In the genomic region with DNA sequence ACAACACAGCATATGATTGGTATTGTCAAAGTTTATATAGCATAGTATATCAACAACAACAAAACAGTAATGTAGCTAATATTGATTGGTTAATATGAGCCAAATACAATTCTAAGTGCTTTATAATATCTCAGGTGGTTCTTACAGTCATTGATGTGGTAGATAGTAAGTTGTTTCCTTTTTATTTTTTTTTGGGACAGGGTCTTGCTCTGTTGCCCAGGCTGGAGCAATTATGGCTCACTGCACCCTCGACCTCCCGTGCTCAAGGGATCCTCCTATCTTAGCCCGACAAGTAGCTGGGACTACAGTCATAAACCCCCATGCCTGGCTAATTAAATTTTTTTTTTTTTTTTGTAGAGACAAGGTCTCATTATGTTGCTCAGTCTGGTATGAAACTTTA, we compare ENCODE assay signal across 1 cellular context.
A peak's percentile ranks its signal among the peaks of the same experiment; 100 is the strongest.
TF ChIP-seq lines count a peak whose summit lies in the region.

No MANE protein-coding gene starts in this region.

TF ChIP-seq in K562, 482 proteins besides CTCF, POLR2A, EP300 and RAD21:
- TF ChIP-seq CBFA2T3 (IDR thresholded peaks at IDR 0.05) (no peak), ZNF785 (CRISPR knock-in tag; IDR thresholded peaks at IDR 0.05) (no peak), HCFC1 (IDR thresholded peaks at IDR 0.05; ENCODE audit: low read depth, low read length) (no peak), KDM2B (CRISPR knock-in tag; IDR thresholded peaks at IDR 0.05) (no peak), ZNF121 (CRISPR knock-in tag; conservative IDR thresholded peaks at IDR 0.05) (peak; percentile 56; the same call in 1 of the 2 replicates), SMAD4 (CRISPR knock-in tag; conservative IDR thresholded peaks at IDR 0.05) (no peak)
- TF ChIP-seq, protein P1, sequence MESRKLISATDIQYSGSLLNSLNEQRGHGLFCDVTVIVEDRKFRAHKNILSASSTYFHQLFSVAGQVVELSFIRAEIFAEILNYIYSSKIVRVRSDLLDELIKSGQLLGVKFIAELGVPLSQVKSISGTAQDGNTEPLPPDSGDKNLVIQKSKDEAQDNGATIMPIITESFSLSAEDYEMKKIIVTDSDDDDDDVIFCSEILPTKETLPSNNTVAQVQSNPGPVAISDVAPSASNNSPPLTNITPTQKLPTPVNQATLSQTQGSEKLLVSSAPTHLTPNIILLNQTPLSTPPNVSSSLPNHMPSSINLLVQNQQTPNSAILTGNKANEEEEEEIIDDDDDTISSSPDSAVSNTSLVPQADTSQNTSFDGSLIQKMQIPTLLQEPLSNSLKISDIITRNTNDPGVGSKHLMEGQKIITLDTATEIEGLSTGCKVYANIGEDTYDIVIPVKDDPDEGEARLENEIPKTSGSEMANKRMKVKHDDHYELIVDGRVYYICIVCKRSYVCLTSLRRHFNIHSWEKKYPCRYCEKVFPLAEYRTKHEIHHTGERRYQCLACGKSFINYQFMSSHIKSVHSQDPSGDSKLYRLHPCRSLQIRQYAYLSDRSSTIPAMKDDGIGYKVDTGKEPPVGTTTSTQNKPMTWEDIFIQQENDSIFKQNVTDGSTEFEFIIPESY (CRISPR knock-in tag; IDR thresholded peaks at IDR 0.05): no peak
- TF ChIP-seq, protein P2, sequence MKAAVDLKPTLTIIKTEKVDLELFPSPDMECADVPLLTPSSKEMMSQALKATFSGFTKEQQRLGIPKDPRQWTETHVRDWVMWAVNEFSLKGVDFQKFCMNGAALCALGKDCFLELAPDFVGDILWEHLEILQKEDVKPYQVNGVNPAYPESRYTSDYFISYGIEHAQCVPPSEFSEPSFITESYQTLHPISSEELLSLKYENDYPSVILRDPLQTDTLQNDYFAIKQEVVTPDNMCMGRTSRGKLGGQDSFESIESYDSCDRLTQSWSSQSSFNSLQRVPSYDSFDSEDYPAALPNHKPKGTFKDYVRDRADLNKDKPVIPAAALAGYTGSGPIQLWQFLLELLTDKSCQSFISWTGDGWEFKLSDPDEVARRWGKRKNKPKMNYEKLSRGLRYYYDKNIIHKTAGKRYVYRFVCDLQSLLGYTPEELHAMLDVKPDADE (conservative IDR thresholded peaks at IDR 0.05; ENCODE audit: control insufficient read depth, low read depth, low read length): no peak
TF ChIP-seq in K562: peak in this region for 1.
